ENCODE assay signal across 1 cellular context in the genomic region with DNA sequence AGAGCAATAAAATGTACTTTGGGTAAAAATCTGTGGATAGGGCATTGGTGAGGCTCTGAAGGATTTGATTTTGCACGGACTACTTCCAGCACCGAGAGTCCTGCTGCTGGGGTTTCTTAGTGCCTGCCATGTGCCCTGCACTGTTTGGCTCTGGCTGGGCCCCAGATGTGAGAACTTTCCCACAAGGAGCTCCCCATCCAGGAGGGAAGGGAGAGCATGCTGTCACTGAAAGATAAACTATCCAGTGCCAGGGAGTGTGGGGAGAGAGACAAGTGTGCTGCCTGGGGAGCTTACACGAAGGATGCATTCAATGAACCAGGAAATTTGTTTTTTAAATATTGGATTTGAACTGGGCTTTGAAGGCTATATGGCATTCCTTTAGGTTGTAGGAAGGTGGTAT.
TF ChIP-seq lines count a peak whose summit lies in the region.

No MANE protein-coding gene starts in this region.

TF ChIP-seq in H1, 55 proteins besides CTCF, POLR2A, EP300 and RAD21:
- TF ChIP-seq, protein P1, sequence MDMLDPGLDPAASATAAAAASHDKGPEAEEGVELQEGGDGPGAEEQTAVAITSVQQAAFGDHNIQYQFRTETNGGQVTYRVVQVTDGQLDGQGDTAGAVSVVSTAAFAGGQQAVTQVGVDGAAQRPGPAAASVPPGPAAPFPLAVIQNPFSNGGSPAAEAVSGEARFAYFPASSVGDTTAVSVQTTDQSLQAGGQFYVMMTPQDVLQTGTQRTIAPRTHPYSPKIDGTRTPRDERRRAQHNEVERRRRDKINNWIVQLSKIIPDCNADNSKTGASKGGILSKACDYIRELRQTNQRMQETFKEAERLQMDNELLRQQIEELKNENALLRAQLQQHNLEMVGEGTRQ (IDR thresholded peaks at IDR 0.05; ENCODE audit: low read length), result no peak
- TF ChIP-seq SP4 (IDR thresholded peaks at IDR 0.05; ENCODE audit: low read length), result no peak
- TF ChIP-seq, protein P2, sequence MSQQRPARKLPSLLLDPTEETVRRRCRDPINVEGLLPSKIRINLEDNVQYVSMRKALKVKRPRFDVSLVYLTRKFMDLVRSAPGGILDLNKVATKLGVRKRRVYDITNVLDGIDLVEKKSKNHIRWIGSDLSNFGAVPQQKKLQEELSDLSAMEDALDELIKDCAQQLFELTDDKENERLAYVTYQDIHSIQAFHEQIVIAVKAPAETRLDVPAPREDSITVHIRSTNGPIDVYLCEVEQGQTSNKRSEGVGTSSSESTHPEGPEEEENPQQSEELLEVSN (IDR thresholded peaks at IDR 0.05), result peak; percentile 43; the same call in 1 of the 2 replicates
- peak; percentile 50; the same call in 1 of the 2 replicates for TF ChIP-seq MAX (IDR thresholded peaks at IDR 0.05)
